In the genomic region with DNA sequence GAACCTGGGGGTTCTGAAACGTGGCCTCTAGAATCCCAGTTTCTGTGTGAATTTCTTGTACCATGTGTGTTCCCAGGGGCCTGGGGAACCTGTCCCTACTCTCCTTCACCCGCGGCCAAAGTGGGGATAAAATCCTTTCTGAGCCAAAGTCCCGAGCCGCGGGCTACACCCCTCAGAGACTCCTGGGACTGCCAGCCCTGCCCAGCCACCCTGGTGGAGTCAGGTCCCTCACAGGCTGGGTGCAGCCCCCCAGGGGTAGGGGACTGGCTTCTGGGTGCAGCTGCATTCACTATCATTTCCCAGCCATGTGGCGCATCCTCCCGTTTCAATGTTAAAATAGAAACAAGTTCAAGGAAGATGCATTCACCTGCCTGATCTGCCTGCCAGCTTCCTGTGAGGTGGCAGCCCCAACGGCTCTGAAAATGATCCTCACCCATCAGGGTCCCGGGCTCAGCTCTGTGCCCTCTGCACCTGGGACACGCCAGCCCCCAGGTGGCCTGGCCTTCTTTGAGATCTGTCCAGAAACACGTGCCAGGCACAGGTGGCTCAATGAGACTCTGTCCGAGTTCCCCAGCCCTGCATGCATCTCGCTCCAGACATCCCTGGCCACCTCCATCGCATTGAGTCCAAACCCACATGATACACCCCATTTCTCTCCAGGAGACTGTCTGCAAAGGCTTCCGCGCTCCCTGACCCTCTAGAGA, we compare ENCODE assay signal across 18 cellular contexts.
"Had no signal": no experiment of that assay in that cellular context is flagged by ENCODE, and none has a peak within 500 bp of the region (broad histone marks: within the 10 kb centered on the region; RNA-seq: fewer than 3 reads in every experiment).

No MANE protein-coding gene starts in this region.

- H3K27ac ChIP-seq: colonic mucosa, hepatocyte, lower lobe of right lung, stomach, thoracic aorta, transverse colon had no signal

- ATAC-seq: lower lobe of right lung, natural killer cell, right cardiac atrium had no signal

- H3K9me3 ChIP-seq: colonic mucosa, lower lobe of right lung, stomach, thoracic aorta, transverse colon had no signal

- H3K4me2 ChIP-seq: hepatocyte had no signal

- H3K4me3 ChIP-seq: colonic mucosa, hepatocyte, lower lobe of right lung, stomach, thoracic aorta, transverse colon had no signal

- H3K27me3 ChIP-seq: colonic mucosa, hepatocyte, transverse colon had no signal

- H3K36me3 ChIP-seq: colonic mucosa, lower lobe of right lung, stomach, thoracic aorta, transverse colon had no signal

- DNase-seq: cerebellar nuclear complex; colonic mucosa; dermis blood vessel endothelial cell; effector CD4-positive, alpha-beta T cell; foreskin melanocyte; head of caudate nucleus; kidney glomerular epithelial cell; lower lobe of right lung; natural killer cell; small intestine; stimulated activated CD4-positive, alpha-beta T cell treated with anti-CD3 and anti-CD28 coated beads, Interleukin-12 subunit alpha, Interleukin-12 subunit beta, amount 100 ng/mL, for 4 hours; stimulated activated naive CD4-positive, alpha-beta T cell; stomach; substantia nigra; transverse colon had no signal

- H3K4me1 ChIP-seq: colonic mucosa, lower lobe of right lung, transverse colon had no signal
